In genomic region chr1:192550922-192551534, GRCh38 we compare ENCODE assay signal across 8 cellular contexts. TPM values are rescaled to one million over a fixed set of nuclear protein-coding genes. Genes with fewer than 3 reads are reported as not detected.
DNase-seq lines count a peak whose midpoint lies in the region; ATAC-seq and TF ChIP-seq lines count a peak whose summit lies in the region.

No MANE protein-coding gene starts in this region.

- no peaks in the 10 kb centered on the region for H3K36me3 Mint-ChIP-seq in activated T-cell treated with anti-CD3 and anti-CD28 coated beads, Interleukin-2, amount 50 U/mL, for 24 hours (ENCODE audit: low read depth)

- no peaks in the 10 kb centered on the region for H3K79me2 ChIP-seq in PC-9 (ENCODE audit: low read depth)

- no peak for DNase-seq in activated T-cell treated with anti-CD3 and anti-CD28 coated beads, Interleukin-2, amount 50 U/mL, for 24 hours
- DNase-seq in activated T-cell treated with anti-CD3 and anti-CD28 coated beads, Interleukin-2, amount 50 U/mL, for 48 hours, result no peak
- DNase-seq in PC-9 (peak; percentile 31 to 90), fibroblast of the conjunctiva (ENCODE audit: low read depth) (peak; percentile 53), putamen (ENCODE audit: low spot score) (no peak), ascending aorta (ENCODE audit: low spot score in 2 of 2) (no peak), NCI-H128 (lab: John Stamatoyannopoulos, UW; ENCODE audit: unreplicated experiment) (no peak)

- no peaks in the 10 kb centered on the region for H3K36me3 ChIP-seq in PC-9 (ENCODE audit: low read depth)
- H3K36me3 ChIP-seq in ascending aorta, result no peaks in the 10 kb centered on the region

- peaks cover 58% of the 10 kb centered on the region for H3K4me1 Mint-ChIP-seq in activated T-cell treated with anti-CD3 and anti-CD28 coated beads, Interleukin-2, amount 50 U/mL, for 24 hours (ENCODE audit: low read depth)

- no peaks in the 10 kb centered on the region for H3K27me3 Mint-ChIP-seq in activated T-cell treated with anti-CD3 and anti-CD28 coated beads, Interleukin-2, amount 50 U/mL, for 24 hours

- POLR2A ChIA-PET in PC-9 (lab: Charles Lee; ENCODE audit: unreplicated experiment), result interaction anchor here (0.6 to 1.0 kb wide), 2 partner anchors 12 to 1635 kb away, joined by 3 to 6 read pairs; no protein-coding TSS in a partner anchor

- H3F3A ChIP-seq in PC-9 (ENCODE audit: insufficient read depth, low read depth), result peaks cover 15% of the 10 kb centered on the region

- H3K4me3 ChIP-seq in PC-9 (no peak overlapping the region), ascending aorta (no peak overlapping the region)

- no peaks in the 10 kb centered on the region for H3K9me3 Mint-ChIP-seq in activated T-cell treated with anti-CD3 and anti-CD28 coated beads, Interleukin-2, amount 50 U/mL, for 24 hours

- H3K27me3 ChIP-seq in PC-9 (ENCODE audit: insufficient read depth, low read depth) (no peaks in the 10 kb centered on the region), ascending aorta (no peaks in the 10 kb centered on the region)

- peak overlapping the region; percentile 46 for H3K27ac ChIP-seq in PC-9
- H3K27ac ChIP-seq in ascending aorta, result peak overlapping the region in 1 of 2 donors; percentile 38

- peak overlapping the region; percentile 88 for H3K27ac Mint-ChIP-seq in activated T-cell treated with anti-CD3 and anti-CD28 coated beads, Interleukin-2, amount 50 U/mL, for 24 hours

- intact Hi-C loops in PC-9 (cut with micrococcal nuclease; ENCODE audit: unreplicated experiment), result no loop called here
- intact Hi-C loops in ascending aorta (cut with DNase I), result loop anchor here (5.0 kb wide), 1 partner anchor 39 kb away; no protein-coding TSS in a partner anchor

- TF ChIP-seq CTCF in PC-9 (conservative IDR thresholded peaks at IDR 0.05) (no peak), ascending aorta (IDR thresholded peaks at IDR 0.05) (no peak)

- H3K4me1 ChIP-seq in PC-9 (replicated peaks; ENCODE audit: insufficient read depth) (peaks cover 39% of the 10 kb centered on the region), ascending aorta (peaks cover 0 to 7% of the 10 kb centered on the region in 2 donors)

- CTCF ChIA-PET in PC-9 (lab: Charles Lee), result no interaction called here

- H3K9me3 ChIP-seq in PC-9 (ENCODE audit: insufficient read depth, low read depth) (peaks cover 4% of the 10 kb centered on the region; the same call in 1 of the 2 replicates), ascending aorta (no peaks in the 10 kb centered on the region)

- H3K4me2 ChIP-seq in PC-9, result peak overlapping the region; percentile 34

- peak; percentile 68 for ATAC-seq in HG02885 (IDR thresholded peaks at IDR 0.05; ENCODE audit: poor library complexity, unreplicated experiment)

- no TSS peak for BruUV-seq in PC-9 (replicated peaks; lab: Mats Ljungman, UMichigan)

- no peak overlapping the region for H2AFZ ChIP-seq in PC-9

- 0 out of 2 replicates have a peak, but pooled peaks cover 8% of the 10 kb centered on the region for H3K9me2 ChIP-seq in PC-9 (ENCODE audit: insufficient read depth)

- peak overlapping the region; percentile 12 for H3K4me3 Mint-ChIP-seq in activated T-cell treated with anti-CD3 and anti-CD28 coated beads, Interleukin-2, amount 50 U/mL, for 24 hours

- no peaks in the 10 kb centered on the region for H4K20me1 ChIP-seq in PC-9 (ENCODE audit: insufficient read depth)

RNA-seq across cellular contexts. Expression of gene RGS1, which starts 24.5 kb away (rescaled TPM):
- total RNA-seq in PC-9 (2021) (not detected in 2 replicates), ascending aorta (13.0 TPM)

Comparison
In these comparisons a context has a peak if more than half of its experiments do, and no peak if none do; other contexts are left out.
1. DNase-seq: peak in PC-9 (2 of 2) and fibroblast of the conjunctiva (single experiment); none in activated T-cell treated with anti-CD3 and anti-CD28 coated beads, Interleukin-2, amount 50 U/mL, for 24 hours (single experiment), activated T-cell treated with anti-CD3 and anti-CD28 coated beads, Interleukin-2, amount 50 U/mL, for 48 hours (0 of 2), putamen (single experiment), ascending aorta (0 of 2) and NCI-H128 (single experiment).
2. RNA of gene RGS1, which starts 24.5 kb away (total RNA-seq): 13.0 TPM in ascending aorta (single experiment); not detected in PC-9; every median in the first group is over 10 times any median in the second.